ENCODE assay signal across 1 cellular context in the genomic region with DNA sequence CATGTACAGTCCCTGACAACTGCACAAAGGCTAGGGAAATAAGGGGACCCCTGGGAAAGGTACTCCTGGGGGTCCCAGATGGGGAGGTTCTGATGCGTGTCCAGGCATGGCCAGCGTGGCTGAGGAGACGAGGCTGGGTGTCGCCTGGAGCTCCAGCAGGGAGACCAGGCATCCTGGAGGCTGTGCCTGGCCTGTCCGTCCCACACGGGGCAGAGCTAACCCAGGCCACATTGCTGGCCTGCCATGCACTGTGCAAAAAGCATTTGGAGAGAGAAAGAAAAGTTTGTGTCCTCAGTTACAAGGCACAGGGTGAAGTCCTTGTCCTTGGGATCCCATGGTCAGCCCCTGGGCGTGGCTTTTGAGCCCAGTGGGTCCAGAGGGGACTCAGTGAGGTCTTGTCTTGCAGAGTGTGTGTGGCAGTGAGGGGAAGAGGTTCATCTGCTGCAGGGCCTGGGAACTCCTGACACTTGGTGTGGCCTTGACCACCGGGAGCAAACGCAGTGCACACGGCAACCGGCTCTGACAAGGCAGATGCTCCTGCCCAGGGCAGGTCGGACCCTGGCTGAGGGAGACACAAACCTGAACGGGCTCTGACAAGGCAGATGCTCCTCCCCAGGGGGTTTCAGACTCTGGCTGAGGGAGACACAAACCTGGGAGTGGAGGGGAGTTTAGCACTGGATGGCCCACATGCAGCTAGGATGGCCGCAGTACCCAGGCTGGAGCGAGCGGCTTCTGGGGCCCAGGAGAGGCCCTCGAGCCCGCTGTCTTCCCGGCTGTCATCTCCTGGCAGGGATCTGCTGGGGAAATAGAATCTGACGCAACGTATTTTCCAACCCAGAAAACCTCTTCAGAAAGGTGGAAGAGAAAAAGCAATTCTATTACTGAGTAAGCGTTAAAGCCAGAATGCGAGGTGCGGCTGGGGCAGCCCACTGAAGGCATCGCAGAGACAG.
TF ChIP-seq lines count a peak whose summit lies in the region.

No MANE protein-coding gene starts in this region.

TF ChIP-seq in HepG2, 621 proteins besides CTCF, POLR2A, EP300 and RAD21 (continued from another document and continues in another):
- TF ChIP-seq, protein P1, sequence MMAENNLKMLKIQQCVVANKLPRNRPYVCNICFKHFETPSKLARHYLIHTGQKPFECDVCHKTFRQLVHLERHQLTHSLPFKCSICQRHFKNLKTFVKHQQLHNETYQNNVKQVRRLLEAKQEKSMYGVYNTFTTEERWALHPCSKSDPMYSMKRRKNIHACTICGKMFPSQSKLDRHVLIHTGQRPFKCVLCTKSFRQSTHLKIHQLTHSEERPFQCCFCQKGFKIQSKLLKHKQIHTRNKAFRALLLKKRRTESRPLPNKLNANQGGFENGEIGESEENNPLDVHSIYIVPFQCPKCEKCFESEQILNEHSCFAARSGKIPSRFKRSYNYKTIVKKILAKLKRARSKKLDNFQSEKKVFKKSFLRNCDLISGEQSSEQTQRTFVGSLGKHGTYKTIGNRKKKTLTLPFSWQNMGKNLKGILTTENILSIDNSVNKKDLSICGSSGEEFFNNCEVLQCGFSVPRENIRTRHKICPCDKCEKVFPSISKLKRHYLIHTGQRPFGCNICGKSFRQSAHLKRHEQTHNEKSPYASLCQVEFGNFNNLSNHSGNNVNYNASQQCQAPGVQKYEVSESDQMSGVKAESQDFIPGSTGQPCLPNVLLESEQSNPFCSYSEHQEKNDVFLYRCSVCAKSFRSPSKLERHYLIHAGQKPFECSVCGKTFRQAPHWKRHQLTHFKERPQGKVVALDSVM (CRISPR knock-in tag; IDR thresholded peaks at IDR 0.05) = no peak
- TF ChIP-seq ZNF30 (CRISPR knock-in tag; IDR thresholded peaks at IDR 0.05) (no peak), RXRA (CRISPR knock-in tag; IDR thresholded peaks at IDR 0.05) (peak; percentile 60; the same call in 1 of the 2 replicates), ZKSCAN8 (CRISPR knock-in tag; IDR thresholded peaks at IDR 0.05; ENCODE audit: borderline replicate concordance) (peak; percentile 25; the same call in 1 of the 2 replicates), ZNF782 (CRISPR knock-in tag; IDR thresholded peaks at IDR 0.05; ENCODE audit: borderline replicate concordance) (no peak), KDM3A (CRISPR knock-in tag; IDR thresholded peaks at IDR 0.05; ENCODE audit: low read depth) (no peak), REPIN1 (CRISPR knock-in tag; IDR thresholded peaks at IDR 0.05; ENCODE audit: borderline replicate concordance, low read depth) (no peak), HMGA1 (CRISPR knock-in tag; conservative IDR thresholded peaks at IDR 0.05) (no peak), ZNF703 (CRISPR knock-in tag; IDR thresholded peaks at IDR 0.05; ENCODE audit: borderline replicate concordance) (no peak), MED13 (CRISPR knock-in tag; IDR thresholded peaks at IDR 0.05) (no peak), ZSCAN25 (CRISPR knock-in tag; IDR thresholded peaks at IDR 0.05) (peak; percentile 60; the same call in 1 of the 2 replicates), SAP130 (CRISPR knock-in tag; IDR thresholded peaks at IDR 0.05; ENCODE audit: low read depth) (peak; percentile 84), ZNF20 (CRISPR knock-in tag; IDR thresholded peaks at IDR 0.05) (no peak), CREB1 (IDR thresholded peaks at IDR 0.05) (no peak), CREB1 (CRISPR knock-in tag; IDR thresholded peaks at IDR 0.05) (no peak), ZNF816 (CRISPR knock-in tag; IDR thresholded peaks at IDR 0.05; ENCODE audit: borderline replicate concordance) (no peak), FOSL2 (CRISPR knock-in tag; IDR thresholded peaks at IDR 0.05) (peak; percentile 52; the same call in 1 of the 2 replicates), SALL2 (CRISPR knock-in tag; IDR thresholded peaks at IDR 0.05) (no peak)
- TF ChIP-seq, protein P2, sequence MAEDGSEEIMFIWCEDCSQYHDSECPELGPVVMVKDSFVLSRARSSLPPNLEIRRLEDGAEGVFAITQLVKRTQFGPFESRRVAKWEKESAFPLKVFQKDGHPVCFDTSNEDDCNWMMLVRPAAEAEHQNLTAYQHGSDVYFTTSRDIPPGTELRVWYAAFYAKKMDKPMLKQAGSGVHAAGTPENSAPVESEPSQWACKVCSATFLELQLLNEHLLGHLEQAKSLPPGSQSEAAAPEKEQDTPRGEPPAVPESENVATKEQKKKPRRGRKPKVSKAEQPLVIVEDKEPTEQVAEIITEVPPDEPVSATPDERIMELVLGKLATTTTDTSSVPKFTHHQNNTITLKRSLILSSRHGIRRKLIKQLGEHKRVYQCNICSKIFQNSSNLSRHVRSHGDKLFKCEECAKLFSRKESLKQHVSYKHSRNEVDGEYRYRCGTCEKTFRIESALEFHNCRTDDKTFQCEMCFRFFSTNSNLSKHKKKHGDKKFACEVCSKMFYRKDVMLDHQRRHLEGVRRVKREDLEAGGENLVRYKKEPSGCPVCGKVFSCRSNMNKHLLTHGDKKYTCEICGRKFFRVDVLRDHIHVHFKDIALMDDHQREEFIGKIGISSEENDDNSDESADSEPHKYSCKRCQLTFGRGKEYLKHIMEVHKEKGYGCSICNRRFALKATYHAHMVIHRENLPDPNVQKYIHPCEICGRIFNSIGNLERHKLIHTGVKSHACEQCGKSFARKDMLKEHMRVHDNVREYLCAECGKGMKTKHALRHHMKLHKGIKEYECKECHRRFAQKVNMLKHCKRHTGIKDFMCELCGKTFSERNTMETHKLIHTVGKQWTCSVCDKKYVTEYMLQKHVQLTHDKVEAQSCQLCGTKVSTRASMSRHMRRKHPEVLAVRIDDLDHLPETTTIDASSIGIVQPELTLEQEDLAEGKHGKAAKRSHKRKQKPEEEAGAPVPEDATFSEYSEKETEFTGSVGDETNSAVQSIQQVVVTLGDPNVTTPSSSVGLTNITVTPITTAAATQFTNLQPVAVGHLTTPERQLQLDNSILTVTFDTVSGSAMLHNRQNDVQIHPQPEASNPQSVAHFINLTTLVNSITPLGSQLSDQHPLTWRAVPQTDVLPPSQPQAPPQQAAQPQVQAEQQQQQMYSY (CRISPR knock-in tag; IDR thresholded peaks at IDR 0.05) = no peak
- TF ChIP-seq, protein P3, sequence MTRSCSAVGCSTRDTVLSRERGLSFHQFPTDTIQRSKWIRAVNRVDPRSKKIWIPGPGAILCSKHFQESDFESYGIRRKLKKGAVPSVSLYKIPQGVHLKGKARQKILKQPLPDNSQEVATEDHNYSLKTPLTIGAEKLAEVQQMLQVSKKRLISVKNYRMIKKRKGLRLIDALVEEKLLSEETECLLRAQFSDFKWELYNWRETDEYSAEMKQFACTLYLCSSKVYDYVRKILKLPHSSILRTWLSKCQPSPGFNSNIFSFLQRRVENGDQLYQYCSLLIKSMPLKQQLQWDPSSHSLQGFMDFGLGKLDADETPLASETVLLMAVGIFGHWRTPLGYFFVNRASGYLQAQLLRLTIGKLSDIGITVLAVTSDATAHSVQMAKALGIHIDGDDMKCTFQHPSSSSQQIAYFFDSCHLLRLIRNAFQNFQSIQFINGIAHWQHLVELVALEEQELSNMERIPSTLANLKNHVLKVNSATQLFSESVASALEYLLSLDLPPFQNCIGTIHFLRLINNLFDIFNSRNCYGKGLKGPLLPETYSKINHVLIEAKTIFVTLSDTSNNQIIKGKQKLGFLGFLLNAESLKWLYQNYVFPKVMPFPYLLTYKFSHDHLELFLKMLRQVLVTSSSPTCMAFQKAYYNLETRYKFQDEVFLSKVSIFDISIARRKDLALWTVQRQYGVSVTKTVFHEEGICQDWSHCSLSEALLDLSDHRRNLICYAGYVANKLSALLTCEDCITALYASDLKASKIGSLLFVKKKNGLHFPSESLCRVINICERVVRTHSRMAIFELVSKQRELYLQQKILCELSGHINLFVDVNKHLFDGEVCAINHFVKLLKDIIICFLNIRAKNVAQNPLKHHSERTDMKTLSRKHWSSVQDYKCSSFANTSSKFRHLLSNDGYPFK (CRISPR knock-in tag; IDR thresholded peaks at IDR 0.05; ENCODE audit: borderline replicate concordance) = no peak; the same call in 1 of the 2 replicates
- TF ChIP-seq, protein P4, sequence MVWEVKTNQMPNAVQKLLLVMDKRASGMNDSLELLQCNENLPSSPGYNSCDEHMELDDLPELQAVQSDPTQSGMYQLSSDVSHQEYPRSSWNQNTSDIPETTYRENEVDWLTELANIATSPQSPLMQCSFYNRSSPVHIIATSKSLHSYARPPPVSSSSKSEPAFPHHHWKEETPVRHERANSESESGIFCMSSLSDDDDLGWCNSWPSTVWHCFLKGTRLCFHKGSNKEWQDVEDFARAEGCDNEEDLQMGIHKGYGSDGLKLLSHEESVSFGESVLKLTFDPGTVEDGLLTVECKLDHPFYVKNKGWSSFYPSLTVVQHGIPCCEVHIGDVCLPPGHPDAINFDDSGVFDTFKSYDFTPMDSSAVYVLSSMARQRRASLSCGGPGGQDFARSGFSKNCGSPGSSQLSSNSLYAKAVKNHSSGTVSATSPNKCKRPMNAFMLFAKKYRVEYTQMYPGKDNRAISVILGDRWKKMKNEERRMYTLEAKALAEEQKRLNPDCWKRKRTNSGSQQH (CRISPR knock-in tag; IDR thresholded peaks at IDR 0.05; ENCODE audit: low read depth) = no peak
- TF ChIP-seq, protein P5, sequence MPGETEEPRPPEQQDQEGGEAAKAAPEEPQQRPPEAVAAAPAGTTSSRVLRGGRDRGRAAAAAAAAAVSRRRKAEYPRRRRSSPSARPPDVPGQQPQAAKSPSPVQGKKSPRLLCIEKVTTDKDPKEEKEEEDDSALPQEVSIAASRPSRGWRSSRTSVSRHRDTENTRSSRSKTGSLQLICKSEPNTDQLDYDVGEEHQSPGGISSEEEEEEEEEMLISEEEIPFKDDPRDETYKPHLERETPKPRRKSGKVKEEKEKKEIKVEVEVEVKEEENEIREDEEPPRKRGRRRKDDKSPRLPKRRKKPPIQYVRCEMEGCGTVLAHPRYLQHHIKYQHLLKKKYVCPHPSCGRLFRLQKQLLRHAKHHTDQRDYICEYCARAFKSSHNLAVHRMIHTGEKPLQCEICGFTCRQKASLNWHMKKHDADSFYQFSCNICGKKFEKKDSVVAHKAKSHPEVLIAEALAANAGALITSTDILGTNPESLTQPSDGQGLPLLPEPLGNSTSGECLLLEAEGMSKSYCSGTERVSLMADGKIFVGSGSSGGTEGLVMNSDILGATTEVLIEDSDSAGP (CRISPR knock-in tag; IDR thresholded peaks at IDR 0.05; ENCODE audit: borderline replicate concordance) = peak; percentile 69; the same call in 1 of the 2 replicates
- TF ChIP-seq, protein P6, sequence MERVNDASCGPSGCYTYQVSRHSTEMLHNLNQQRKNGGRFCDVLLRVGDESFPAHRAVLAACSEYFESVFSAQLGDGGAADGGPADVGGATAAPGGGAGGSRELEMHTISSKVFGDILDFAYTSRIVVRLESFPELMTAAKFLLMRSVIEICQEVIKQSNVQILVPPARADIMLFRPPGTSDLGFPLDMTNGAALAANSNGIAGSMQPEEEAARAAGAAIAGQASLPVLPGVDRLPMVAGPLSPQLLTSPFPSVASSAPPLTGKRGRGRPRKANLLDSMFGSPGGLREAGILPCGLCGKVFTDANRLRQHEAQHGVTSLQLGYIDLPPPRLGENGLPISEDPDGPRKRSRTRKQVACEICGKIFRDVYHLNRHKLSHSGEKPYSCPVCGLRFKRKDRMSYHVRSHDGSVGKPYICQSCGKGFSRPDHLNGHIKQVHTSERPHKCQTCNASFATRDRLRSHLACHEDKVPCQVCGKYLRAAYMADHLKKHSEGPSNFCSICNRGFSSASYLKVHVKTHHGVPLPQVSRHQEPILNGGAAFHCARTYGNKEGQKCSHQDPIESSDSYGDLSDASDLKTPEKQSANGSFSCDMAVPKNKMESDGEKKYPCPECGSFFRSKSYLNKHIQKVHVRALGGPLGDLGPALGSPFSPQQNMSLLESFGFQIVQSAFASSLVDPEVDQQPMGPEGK (CRISPR knock-in tag; IDR thresholded peaks at IDR 0.05) = no peak
- TF ChIP-seq, protein P7, sequence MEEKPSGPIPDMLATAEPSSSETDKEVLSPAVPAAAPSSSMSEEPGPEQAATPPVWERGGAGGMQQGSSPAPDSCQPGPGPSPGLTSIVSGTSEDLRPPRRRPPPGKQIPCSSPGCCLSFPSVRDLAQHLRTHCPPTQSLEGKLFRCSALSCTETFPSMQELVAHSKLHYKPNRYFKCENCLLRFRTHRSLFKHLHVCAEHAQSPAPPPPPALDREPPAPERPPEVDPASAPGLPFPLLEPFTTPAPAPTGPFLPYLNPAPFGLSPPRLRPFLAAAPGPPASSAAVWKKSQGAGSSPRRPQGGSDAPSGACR (CRISPR knock-in tag; IDR thresholded peaks at IDR 0.05) = 0 out of 2 replicates have a peak, but pooled peaks have one; percentile 25
- TF ChIP-seq, protein P8, sequence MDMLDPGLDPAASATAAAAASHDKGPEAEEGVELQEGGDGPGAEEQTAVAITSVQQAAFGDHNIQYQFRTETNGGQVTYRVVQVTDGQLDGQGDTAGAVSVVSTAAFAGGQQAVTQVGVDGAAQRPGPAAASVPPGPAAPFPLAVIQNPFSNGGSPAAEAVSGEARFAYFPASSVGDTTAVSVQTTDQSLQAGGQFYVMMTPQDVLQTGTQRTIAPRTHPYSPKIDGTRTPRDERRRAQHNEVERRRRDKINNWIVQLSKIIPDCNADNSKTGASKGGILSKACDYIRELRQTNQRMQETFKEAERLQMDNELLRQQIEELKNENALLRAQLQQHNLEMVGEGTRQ (IDR thresholded peaks at IDR 0.05; ENCODE audit: low read depth, low read length) = no peak
- TF ChIP-seq, protein P8 (CRISPR knock-in tag; IDR thresholded peaks at IDR 0.05; ENCODE audit: borderline replicate concordance) = no peak
- TF ChIP-seq, protein P9, sequence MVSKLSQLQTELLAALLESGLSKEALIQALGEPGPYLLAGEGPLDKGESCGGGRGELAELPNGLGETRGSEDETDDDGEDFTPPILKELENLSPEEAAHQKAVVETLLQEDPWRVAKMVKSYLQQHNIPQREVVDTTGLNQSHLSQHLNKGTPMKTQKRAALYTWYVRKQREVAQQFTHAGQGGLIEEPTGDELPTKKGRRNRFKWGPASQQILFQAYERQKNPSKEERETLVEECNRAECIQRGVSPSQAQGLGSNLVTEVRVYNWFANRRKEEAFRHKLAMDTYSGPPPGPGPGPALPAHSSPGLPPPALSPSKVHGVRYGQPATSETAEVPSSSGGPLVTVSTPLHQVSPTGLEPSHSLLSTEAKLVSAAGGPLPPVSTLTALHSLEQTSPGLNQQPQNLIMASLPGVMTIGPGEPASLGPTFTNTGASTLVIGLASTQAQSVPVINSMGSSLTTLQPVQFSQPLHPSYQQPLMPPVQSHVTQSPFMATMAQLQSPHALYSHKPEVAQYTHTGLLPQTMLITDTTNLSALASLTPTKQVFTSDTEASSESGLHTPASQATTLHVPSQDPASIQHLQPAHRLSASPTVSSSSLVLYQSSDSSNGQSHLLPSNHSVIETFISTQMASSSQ (IDR thresholded peaks at IDR 0.05; ENCODE audit: low read depth) = no peak
- TF ChIP-seq, protein P9 (CRISPR knock-in tag; IDR thresholded peaks at IDR 0.05; ENCODE audit: borderline replicate concordance) = peak; percentile 31; the same call in 1 of the 2 replicates
